ENCODE assay signal across 8 cellular contexts in genomic region chr13:20526664-20527063, GRCh38. TPM values are rescaled to one million over a fixed set of nuclear protein-coding genes. Genes with fewer than 3 reads are reported as not detected.
A peak's percentile ranks its signal among the peaks of the same experiment; 100 is the strongest.
DNase-seq lines count a peak whose midpoint lies in the region; ATAC-seq, FAIRE-seq and TF ChIP-seq lines count a peak whose summit lies in the region.

No MANE protein-coding gene starts in this region.

- CTCF ChIA-PET in Panc1 (lab: Charles Lee) = no interaction called here

- intact Hi-C loops in Panc1 (cut with micrococcal nuclease; ENCODE audit: unreplicated experiment) = no loop called here

- FAIRE-seq in urothelium cell line (lab: Jason Lieb, UNC) = no peak

- BruUV-seq in Panc1 (replicated peaks; lab: Mats Ljungman, UMichigan) = no TSS peak

- ATAC-seq in Panc1 (0 out of 2 replicates have a peak, but pooled peaks have one; percentile 23), GM18520 (IDR thresholded peaks at IDR 0.05; ENCODE audit: unreplicated experiment) (no peak)

- no peaks in the 10 kb centered on the region for H3K9me3 ChIP-seq in Panc1 (ENCODE audit: control insufficient read depth, insufficient read depth, low read depth, low read length)

- H3K4me3 ChIP-seq in Panc1 (ENCODE audit: low read depth in 2 of 2, low read length in 2 of 2) = peak overlapping the region; percentile 66 to 83
- peak overlapping the region; percentile 69 for H3K4me3 ChIP-seq in epithelial cell of esophagus (ENCODE audit: low read length)

- no peaks in the 10 kb centered on the region for H3K36me3 ChIP-seq in Panc1 (ENCODE audit: control insufficient read depth, insufficient read depth, low read length)

- no peaks in the 10 kb centered on the region for H3K27me3 ChIP-seq in Panc1 (ENCODE audit: control insufficient read depth, insufficient read depth, low read length)

- TF ChIP-seq CTCF in Panc1 (IDR thresholded peaks at IDR 0.05) (no peak), epithelial cell of esophagus (IDR thresholded peaks at IDR 0.05; ENCODE audit: insufficient read depth, low read depth, low read length, missing control alignments) (no peak)

- no peaks in the 10 kb centered on the region for H3K4me1 ChIP-seq in Panc1 (ENCODE audit: control insufficient read depth, insufficient read depth, low read length)

- in situ Hi-C loops in G401 (cut with HindIII; ENCODE audit: low sequenced_read_pairs) = no loop called here
- in situ Hi-C loops in Panc1 (cut with HindIII; ENCODE audit: low pct_unique_long_range_greater_than_20kb, low sequenced_read_pairs) = no loop called here

- POLR2A ChIA-PET in Panc1 (lab: Charles Lee) = no interaction called here

- H3K27ac ChIP-seq in Panc1 (ENCODE audit: low read length) = peak overlapping the region; percentile 70

- DNase-seq in G401 (ENCODE audit: low spot score) = peak; percentile 20
- DNase-seq in Panc1 (ENCODE audit: low read depth, low spot score) = no peak
- no peak for DNase-seq in epithelial cell of esophagus (ENCODE audit: low read depth)
- peak; percentile 33 for DNase-seq in renal cortical epithelial cell (ENCODE audit: low read depth)
- DNase-seq in D341Med (ENCODE audit: low spot score) = no peak
- DNase-seq in SKM-1 treated with dmso at 0.1 percent for 144 hours (lab: John Stamatoyannopoulos, UW; ENCODE audit: unreplicated experiment) = no peak
- DNase-seq in urothelium cell line (ENCODE audit: low spot score) = no peak

RNA-seq across cellular contexts. Expression of gene CRYL1, which starts 1.0 kb away (rescaled TPM):
- total RNA-seq in G401 (2014; rRNA removed; shearing (Covaris generic)) = 21.4 and 34.0 TPM in 2 replicates
- total RNA-seq in Panc1 (2021; ENCODE audit: unreplicated experiment) (13.4 TPM), renal cortical epithelial cell (46.2 and 59.1 TPM in 2 replicates)
- polyA plus RNA-seq in Panc1 (2012; ENCODE audit: insufficient read length) = 18.9 TPM

RNA-seq across cellular contexts. Expression of gene IFT88, which starts 40.3 kb away (rescaled TPM):
- total RNA-seq in G401 (2014; rRNA removed; shearing (Covaris generic)) = 11.1 and 16.4 TPM in 2 replicates
- 12.3 TPM for total RNA-seq in Panc1 (2021; ENCODE audit: unreplicated experiment)
- 10.6 TPM for polyA plus RNA-seq in Panc1 (2012; ENCODE audit: insufficient read length)
- total RNA-seq in renal cortical epithelial cell = 10.2 and 31.1 TPM in 2 replicates

Comparison
In these comparisons a context has a peak if more than half of its experiments do, and no peak if none do; other contexts are left out.
1. DNase-seq: peak in G401 (single experiment) and renal cortical epithelial cell (single experiment); none in Panc1 (single experiment), epithelial cell of esophagus (single experiment), D341Med (single experiment), SKM-1 treated with dmso at 0.1 percent for 144 hours (single experiment) and urothelium cell line (single experiment).